21 cellular contexts compared by ENCODE assay signal in the genomic region with DNA sequence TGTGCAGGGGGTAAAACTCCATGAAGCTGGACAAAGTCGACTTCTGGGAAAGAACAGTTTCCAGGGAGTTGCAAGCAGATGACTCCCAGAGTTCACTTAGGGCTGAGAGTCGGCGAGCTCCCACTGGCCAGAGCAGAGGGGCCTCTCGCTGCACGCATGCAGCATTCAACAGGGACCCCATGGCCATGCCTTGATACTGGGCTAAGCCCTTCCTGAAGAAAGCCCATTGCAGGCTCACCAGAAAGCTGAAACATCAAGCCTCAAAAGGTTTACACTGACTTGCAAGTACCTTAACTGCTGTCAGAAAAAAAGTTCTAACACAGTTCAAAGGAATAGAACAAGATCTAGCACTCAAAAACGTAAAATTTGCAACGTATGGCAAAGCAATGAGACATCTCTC.
"Had no signal": no experiment of that assay in that cellular context is flagged by ENCODE, and none has a peak within 500 bp of the region (broad histone marks: within the 10 kb centered on the region; RNA-seq: fewer than 3 reads in every experiment).

No MANE protein-coding gene starts in this region.

- ATAC-seq: esophagus mucosa, heart right ventricle, left cardiac atrium, left lung, left ventricle myocardium superior, lower lobe of right lung, mucosa of descending colon had no signal

- H3K27ac Mint-ChIP-seq: mesothelial cell of epicardium had no signal

- H3K4me3 Mint-ChIP-seq: mesothelial cell of epicardium had no signal

- DNase-seq: colonic mucosa; dermis blood vessel endothelial cell; dorsolateral prefrontal cortex; effector CD4-positive, alpha-beta T cell; effector memory CD4-positive, alpha-beta T cell; erythroblast; esophagus squamous epithelium; foreskin fibroblast; foreskin melanocyte; gastrocnemius medialis; glutamatergic neuron; heart right ventricle; hippocampal formation; left cardiac atrium; left lung; left ventricle myocardium superior; lower lobe of right lung; mesenchymal stem cell; mucosa of descending colon had no signal

- H3K9me3 ChIP-seq: colonic mucosa had no signal
